Comparison of ENCODE assay signal across 8 cellular contexts in genomic region chr3:17841190-17841828, GRCh38.
DNase-seq lines count a peak whose midpoint lies in the region; ATAC-seq and TF ChIP-seq lines count a peak whose summit lies in the region.

No MANE protein-coding gene starts in this region.

- no peaks in the 10 kb centered on the region for H3K9me3 Mint-ChIP-seq in activated CD4-positive, alpha-beta T cell treated with anti-CD3 and anti-CD28 coated beads, Interleukin-2, amount 10 ng/mL, durations not matched to agents 7 days and 5 days

- H3K4me3 Mint-ChIP-seq in activated CD4-positive, alpha-beta T cell treated with anti-CD3 and anti-CD28 coated beads, Interleukin-2, amount 10 ng/mL, durations not matched to agents 7 days and 5 days, result no peak overlapping the region

- in situ Hi-C loops in ACHN (cut with HindIII; ENCODE audit: low pct_ligation_motif_present, low pct_unique_long_range_greater_than_20kb, low sequenced_read_pairs), result no loop called here

- intact Hi-C loops in lower lobe of right lung (cut with DNase I), result loop anchor here (10.0 kb wide), 1 partner anchor 197 kb away; no protein-coding TSS in a partner anchor

- H3K27ac ChIP-seq in coronary artery, result no peak overlapping the region
- H3K27ac ChIP-seq in lower lobe of right lung, result no peak overlapping the region

- peaks cover 4% of the 10 kb centered on the region for H3K4me1 ChIP-seq in lower lobe of right lung

- ATAC-seq in GM18511 (IDR thresholded peaks at IDR 0.05; ENCODE audit: unreplicated experiment), result peak; percentile 92
- ATAC-seq in HG03045 (IDR thresholded peaks at IDR 0.05; ENCODE audit: unreplicated experiment), result peak; percentile 88
- ATAC-seq in lower lobe of right lung, result peak; percentile 90 to 93

- TF ChIP-seq CTCF in coronary artery (IDR thresholded peaks at IDR 0.05) (peak; percentile 86), lower lobe of right lung (IDR thresholded peaks at IDR 0.05) (peak; percentile 93)

- no peaks in the 10 kb centered on the region for H3K9me3 ChIP-seq in lower lobe of right lung

- no peaks in the 10 kb centered on the region for H3K27me3 ChIP-seq in lower lobe of right lung (ENCODE audit: low read depth)

- CTCF ChIA-PET in activated CD4-positive, alpha-beta T cell treated with anti-CD3 and anti-CD28 coated beads, Interleukin-2, amount 10 ng/mL, durations not matched to agents 7 days and 5 days (lab: Charles Lee), result interaction anchor here (0.6 to 2.6 kb wide), 19 partner anchors 9 to 513 kb away, joined by 3 to 12 read pairs (median 4); no protein-coding TSS in a partner anchor

- H3K27me3 Mint-ChIP-seq in activated CD4-positive, alpha-beta T cell treated with anti-CD3 and anti-CD28 coated beads, Interleukin-2, amount 10 ng/mL, durations not matched to agents 7 days and 5 days, result peaks cover 4% of the 10 kb centered on the region

- no peak overlapping the region for H3K27ac Mint-ChIP-seq in activated CD4-positive, alpha-beta T cell treated with anti-CD3 and anti-CD28 coated beads, Interleukin-2, amount 10 ng/mL, durations not matched to agents 7 days and 5 days

- H3K4me1 Mint-ChIP-seq in activated CD4-positive, alpha-beta T cell treated with anti-CD3 and anti-CD28 coated beads, Interleukin-2, amount 10 ng/mL, durations not matched to agents 7 days and 5 days, result no peaks in the 10 kb centered on the region

- peak; percentile 53 for DNase-seq in ACHN
- DNase-seq in NCI-H446 (lab: John Stamatoyannopoulos, UW), result peak; percentile 31 to 63
- peak; percentile 72 for DNase-seq in activated CD4-positive, alpha-beta T cell treated with anti-CD3 and anti-CD28 coated beads, Interleukin-2, amount 10 ng/mL, durations not matched to agents 7 days and 5 days
- DNase-seq in coronary artery (ENCODE audit: low spot score), result peak; percentile 80
- peak; percentile 73 for DNase-seq in lower lobe of right lung
- DNase-seq in stimulated activated CD8-positive, alpha-beta memory T cell treated with anti-CD3 and anti-CD28 coated beads, Interleukin-15, amount 100 ng/mL, for 1 hour (ENCODE audit: low read depth), result peak; percentile 54

- no peak overlapping the region for H3K4me3 ChIP-seq in coronary artery
- no peak overlapping the region for H3K4me3 ChIP-seq in lower lobe of right lung

- H3K36me3 ChIP-seq in lower lobe of right lung, result no peaks in the 10 kb centered on the region

- POLR2A ChIA-PET in activated CD4-positive, alpha-beta T cell treated with anti-CD3 and anti-CD28 coated beads, Interleukin-2, amount 10 ng/mL, durations not matched to agents 7 days and 5 days (lab: Charles Lee), result no interaction called here

- no peaks in the 10 kb centered on the region for H3K36me3 Mint-ChIP-seq in activated CD4-positive, alpha-beta T cell treated with anti-CD3 and anti-CD28 coated beads, Interleukin-2, amount 10 ng/mL, durations not matched to agents 7 days and 5 days (ENCODE audit: low read depth)
